7 cellular contexts compared by ENCODE assay signal in genomic region chr11:40276960-40277359, GRCh38.
"Had no signal": no experiment of that assay in that cellular context is flagged by ENCODE, and none has a peak within 500 bp of the region (broad histone marks: within the 10 kb centered on the region; RNA-seq: fewer than 3 reads in every experiment).

No MANE protein-coding gene starts in this region.

- H2AFZ ChIP-seq: GM23338 had no signal

- H3K36me3 Mint-ChIP-seq: IgD-negative memory B cell had no signal

- H3K27ac Mint-ChIP-seq: GM23338, H9, IgD-negative memory B cell had no signal

- H3K9me3 Mint-ChIP-seq: GM23338, H9 had no signal

- H3K4me3 Mint-ChIP-seq: GM23338, H9, IgD-negative memory B cell had no signal

- DNase-seq: H9, HCEC 1CT, KG1 had no signal

- H3K4me2 ChIP-seq: GM23338 had no signal

- H3K4me3 ChIP-seq: GM23338, K562 had no signal

- H3K27me3 Mint-ChIP-seq: IgD-negative memory B cell had no signal

- ATAC-seq: GM23338, HepG2, K562 had no signal
